ENCODE assay signal across 23 cellular contexts in the genomic region with DNA sequence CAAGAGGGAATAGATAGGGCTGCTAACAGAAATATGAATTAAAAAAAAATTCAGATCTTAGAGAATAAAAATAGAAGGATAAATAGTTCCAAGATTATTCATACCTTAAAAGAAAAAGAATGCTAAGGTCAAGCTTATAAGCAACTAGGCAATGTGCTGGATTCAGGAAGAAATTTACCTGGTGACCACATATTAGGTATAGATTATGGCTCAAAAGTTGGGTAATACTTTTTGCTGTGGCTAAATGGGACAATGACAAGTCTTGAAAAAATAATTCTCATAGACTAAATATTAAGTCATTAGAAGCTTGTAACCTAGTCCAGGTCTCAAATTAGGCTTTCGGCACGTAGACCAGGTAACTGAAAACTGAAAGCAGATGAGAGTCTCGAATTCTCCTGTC. TPM values are rescaled to one million over a fixed set of nuclear protein-coding genes. Genes with fewer than 3 reads are reported as not detected.
DNase-seq lines count a peak whose midpoint lies in the region; ATAC-seq and TF ChIP-seq lines count a peak whose summit lies in the region.
"Had no signal": no experiment of that assay in that cellular context is flagged by ENCODE, and none has a peak within 500 bp of the region (broad histone marks: within the 10 kb centered on the region; RNA-seq: fewer than 3 reads in every experiment).

No MANE protein-coding gene starts in this region.

- intact Hi-C loops in activated CD4-positive, alpha-beta memory T cell treated with anti-CD3 and anti-CD28 coated beads for 36 hours (cut with micrococcal nuclease): no loop called here
- intact Hi-C loops in thyroid gland (cut with DNase I): no loop called here
- intact Hi-C loops in activated T-helper 2 cell treated with anti-CD3 and anti-CD28 coated beads, Interferon-gamma antibody, Interleukin-2, Interleukin-4, amounts not matched to agents 10 μg/mL and 5 μg/mL and 100 μg/mL, durations not matched to agents 14 hours and 24 hours and 36 hours (cut with micrococcal nuclease): no loop called here

- peaks cover 25% of the 10 kb centered on the region for H3K36me3 Mint-ChIP-seq in activated CD4-positive, alpha-beta memory T cell treated with anti-CD3 and anti-CD28 coated beads, Interleukin-2, amount 10 ng/mL, durations not matched to agents 7 days and 5 days (ENCODE audit: low read depth)
- H3K36me3 Mint-ChIP-seq in activated CD4-positive, alpha-beta memory T cell treated with anti-CD3 and anti-CD28 coated beads for 36 hours: peaks cover 5% of the 10 kb centered on the region
- H3K36me3 Mint-ChIP-seq in T-helper 17 cell (ENCODE audit: low read depth): no peaks in the 10 kb centered on the region
- H3K36me3 Mint-ChIP-seq in activated T-helper 2 cell treated with anti-CD3 and anti-CD28 coated beads, Interferon-gamma antibody, Interleukin-2, Interleukin-4, amounts not matched to agents 10 μg/mL and 5 μg/mL and 100 μg/mL, durations not matched to agents 14 hours and 24 hours and 36 hours (ENCODE audit: low read depth): peaks cover 21% of the 10 kb centered on the region

- no peak overlapping the region for H3K4me3 Mint-ChIP-seq in activated CD4-positive, alpha-beta memory T cell treated with anti-CD3 and anti-CD28 coated beads, Interleukin-2, amount 10 ng/mL, durations not matched to agents 7 days and 5 days
- H3K4me3 Mint-ChIP-seq in activated CD4-positive, alpha-beta memory T cell treated with anti-CD3 and anti-CD28 coated beads for 36 hours: no peak overlapping the region
- H3K4me3 Mint-ChIP-seq in T-helper 17 cell: peak overlapping the region; percentile 49
- H3K4me3 Mint-ChIP-seq in activated T-helper 2 cell treated with anti-CD3 and anti-CD28 coated beads, Interferon-gamma antibody, Interleukin-2, Interleukin-4, amounts not matched to agents 10 μg/mL and 5 μg/mL and 100 μg/mL, durations not matched to agents 14 hours and 24 hours and 36 hours (ENCODE audit: low read depth): no peak overlapping the region
- H3K4me3 Mint-ChIP-seq: activated naive CD8-positive, alpha-beta T cell; activated T-cell treated with anti-CD3 and anti-CD28 coated beads, Interleukin-2, amount 50 U/mL, for 4 hours; endodermal cell; nephron; T-cell had no signal

- ATAC-seq in T-helper 17 cell: no peak
- ATAC-seq: activated T-cell treated with anti-CD3 and anti-CD28 coated beads, Interleukin-2, amount 50 U/mL, for 4 hours; T-cell had no signal

- H3K27me3 ChIP-seq in thyroid gland: no peaks in the 10 kb centered on the region
- H3K27me3 ChIP-seq in suprapubic skin: no peaks in the 10 kb centered on the region
- H3K27me3 ChIP-seq: sigmoid colon, tibial nerve had no signal

- H3K9me3 ChIP-seq in T-helper 17 cell (ENCODE audit: control insufficient read depth, low read length, poor library complexity, severe bottlenecking) (no peaks in the 10 kb centered on the region), thyroid gland (no peaks in the 10 kb centered on the region), suprapubic skin (no peaks in the 10 kb centered on the region)
- H3K9me3 ChIP-seq: sigmoid colon, tibial nerve had no signal

- H3K36me3 ChIP-seq in thyroid gland: no peaks in the 10 kb centered on the region
- H3K36me3 ChIP-seq in suprapubic skin: no peaks in the 10 kb centered on the region
- H3K36me3 ChIP-seq: sigmoid colon, tibial nerve had no signal

- no peaks in the 10 kb centered on the region for H3K9me3 Mint-ChIP-seq in activated CD4-positive, alpha-beta memory T cell treated with anti-CD3 and anti-CD28 coated beads, Interleukin-2, amount 10 ng/mL, durations not matched to agents 7 days and 5 days
- no peaks in the 10 kb centered on the region for H3K9me3 Mint-ChIP-seq in activated CD4-positive, alpha-beta memory T cell treated with anti-CD3 and anti-CD28 coated beads for 36 hours
- no peaks in the 10 kb centered on the region for H3K9me3 Mint-ChIP-seq in activated T-helper 2 cell treated with anti-CD3 and anti-CD28 coated beads, Interferon-gamma antibody, Interleukin-2, Interleukin-4, amounts not matched to agents 10 μg/mL and 5 μg/mL and 100 μg/mL, durations not matched to agents 14 hours and 24 hours and 36 hours
- H3K9me3 Mint-ChIP-seq: activated T-cell treated with anti-CD3 and anti-CD28 coated beads, Interleukin-2, amount 50 U/mL, for 4 hours; endodermal cell; nephron had no signal

- H3K27ac ChIP-seq in thyroid gland (peak overlapping the region in 2 of 3 donors; percentile 18 to 80), suprapubic skin (no peak overlapping the region)

- no peak overlapping the region for H3K4me3 ChIP-seq in thyroid gland (replicated peaks in 1 of 3)
- no peak overlapping the region for H3K4me3 ChIP-seq in suprapubic skin
- H3K4me3 ChIP-seq: sigmoid colon, tibial nerve had no signal

- no peak for DNase-seq in activated CD4-positive, alpha-beta memory T cell treated with anti-CD3 and anti-CD28 coated beads, Interleukin-2, amount 10 ng/mL, durations not matched to agents 7 days and 5 days
- no peak for DNase-seq in activated CD4-positive, alpha-beta memory T cell treated with anti-CD3 and anti-CD28 coated beads for 36 hours
- DNase-seq in T-helper 17 cell: no peak
- peak; percentile 34 for DNase-seq in kidney tubule cell (ENCODE audit: low spot score)
- DNase-seq in thyroid gland: no peak
- DNase-seq in cortex of kidney (lab: John Stamatoyannopoulos, UW): no peak
- DNase-seq in suprapubic skin (ENCODE audit: low spot score in 2 of 2): no peak
- DNase-seq in activated T-helper 2 cell treated with anti-CD3 and anti-CD28 coated beads, Interferon-gamma antibody, Interleukin-2, Interleukin-4, amounts not matched to agents 10 μg/mL and 5 μg/mL and 100 μg/mL, durations not matched to agents 14 hours and 24 hours and 36 hours (ENCODE audit: low spot score): no peak
- DNase-seq: 8988T; activated T-cell treated with anti-CD3 and anti-CD28 coated beads, Interleukin-2, amount 50 U/mL, for 4 hours; endodermal cell; left colon; midbrain; NCI-H1092; NCI-H2081; NCI-H345; NCI-H82; Right ventricle myocardium superior; sigmoid colon; T-cell had no signal

- H3K27ac Mint-ChIP-seq in activated CD4-positive, alpha-beta memory T cell treated with anti-CD3 and anti-CD28 coated beads, Interleukin-2, amount 10 ng/mL, durations not matched to agents 7 days and 5 days: peak overlapping the region; percentile 31
- no peak overlapping the region for H3K27ac Mint-ChIP-seq in activated CD4-positive, alpha-beta memory T cell treated with anti-CD3 and anti-CD28 coated beads for 36 hours
- H3K27ac Mint-ChIP-seq in T-helper 17 cell: peak overlapping the region; percentile 1
- no peak overlapping the region for H3K27ac Mint-ChIP-seq in activated T-helper 2 cell treated with anti-CD3 and anti-CD28 coated beads, Interferon-gamma antibody, Interleukin-2, Interleukin-4, amounts not matched to agents 10 μg/mL and 5 μg/mL and 100 μg/mL, durations not matched to agents 14 hours and 24 hours and 36 hours
- H3K27ac Mint-ChIP-seq: activated naive CD8-positive, alpha-beta T cell; endodermal cell; nephron had no signal

- TF ChIP-seq CTCF in thyroid gland (IDR thresholded peaks at IDR 0.05) (no peak), suprapubic skin (IDR thresholded peaks at IDR 0.05) (no peak)

- peaks cover 45% of the 10 kb centered on the region for H3K4me1 Mint-ChIP-seq in activated CD4-positive, alpha-beta memory T cell treated with anti-CD3 and anti-CD28 coated beads, Interleukin-2, amount 10 ng/mL, durations not matched to agents 7 days and 5 days
- H3K4me1 Mint-ChIP-seq in activated CD4-positive, alpha-beta memory T cell treated with anti-CD3 and anti-CD28 coated beads for 36 hours (ENCODE audit: low read depth): peaks cover 50% of the 10 kb centered on the region
- peaks cover 40% of the 10 kb centered on the region for H3K4me1 Mint-ChIP-seq in T-helper 17 cell
- peaks cover 36% of the 10 kb centered on the region for H3K4me1 Mint-ChIP-seq in activated T-helper 2 cell treated with anti-CD3 and anti-CD28 coated beads, Interferon-gamma antibody, Interleukin-2, Interleukin-4, amounts not matched to agents 10 μg/mL and 5 μg/mL and 100 μg/mL, durations not matched to agents 14 hours and 24 hours and 36 hours (ENCODE audit: low read depth)

- no peak for TF ChIP-seq EP300 in suprapubic skin (IDR thresholded peaks at IDR 0.05)

- no peak for TF ChIP-seq POLR2A in thyroid gland (IDR thresholded peaks at IDR 0.05)
- TF ChIP-seq POLR2A in suprapubic skin (IDR thresholded peaks at IDR 0.05): no peak

- CTCF ChIA-PET in activated CD4-positive, alpha-beta memory T cell treated with anti-CD3 and anti-CD28 coated beads, Interleukin-2, amount 10 ng/mL, durations not matched to agents 7 days and 5 days (lab: Charles Lee): no interaction called here
- CTCF ChIA-PET in activated CD4-positive, alpha-beta memory T cell treated with anti-CD3 and anti-CD28 coated beads for 36 hours (lab: Charles Lee): interaction anchor here (1.0 to 5.5 kb wide), 2 partner anchors 17 to 131 kb away, joined by 3 to 39 read pairs; partner anchors contain the start of gene MAP3K5

- POLR2A ChIA-PET in activated CD4-positive, alpha-beta memory T cell treated with anti-CD3 and anti-CD28 coated beads, Interleukin-2, amount 10 ng/mL, durations not matched to agents 7 days and 5 days (lab: Charles Lee): interaction anchor here (2.0 kb wide), 1 partner anchor 11 kb away, joined by 7 read pairs; no protein-coding TSS in a partner anchor
- POLR2A ChIA-PET in activated CD4-positive, alpha-beta memory T cell treated with anti-CD3 and anti-CD28 coated beads for 36 hours (lab: Charles Lee): no interaction called here

- H3K4me1 ChIP-seq in thyroid gland (peaks cover 43 to 65% of the 10 kb centered on the region in 2 donors), suprapubic skin (peaks cover 21% of the 10 kb centered on the region)

- WGBS in thyroid gland, 2 donors: 90 to 96% methylated on average over 3 of the region's 3 CpGs
- 82% methylated on average over 3 of the region's 3 CpGs for WGBS in suprapubic skin

- H3K27me3 Mint-ChIP-seq in activated CD4-positive, alpha-beta memory T cell treated with anti-CD3 and anti-CD28 coated beads, Interleukin-2, amount 10 ng/mL, durations not matched to agents 7 days and 5 days: no peaks in the 10 kb centered on the region
- H3K27me3 Mint-ChIP-seq in activated CD4-positive, alpha-beta memory T cell treated with anti-CD3 and anti-CD28 coated beads for 36 hours: no peaks in the 10 kb centered on the region
- no peaks in the 10 kb centered on the region for H3K27me3 Mint-ChIP-seq in T-helper 17 cell
- no peaks in the 10 kb centered on the region for H3K27me3 Mint-ChIP-seq in activated T-helper 2 cell treated with anti-CD3 and anti-CD28 coated beads, Interferon-gamma antibody, Interleukin-2, Interleukin-4, amounts not matched to agents 10 μg/mL and 5 μg/mL and 100 μg/mL, durations not matched to agents 14 hours and 24 hours and 36 hours (ENCODE audit: low read depth)
- H3K27me3 Mint-ChIP-seq: activated naive CD8-positive, alpha-beta T cell; T-cell had no signal

RNA-seq across cellular contexts. Expression of gene MAP3K5, which starts 17.2 kb away (rescaled TPM):
- 10 to 100 TPM; 25.4 to 25.9 TPM for total RNA-seq in activated CD4-positive, alpha-beta memory T cell treated with anti-CD3 and anti-CD28 coated beads, Interleukin-2, amount 10 ng/mL, durations not matched to agents 7 days and 5 days
- 10 to 100 TPM; 13.2 to 13.8 TPM for total RNA-seq in activated CD4-positive, alpha-beta memory T cell treated with anti-CD3 and anti-CD28 coated beads for 36 hours
- total RNA-seq in T-helper 17 cell (10 to 100 TPM; 35.6 to 40.3 TPM), thyroid gland (10 to 100 TPM; 28.1 to 68.0 (median 46.5) TPM), suprapubic skin (10 to 100 TPM; 19.4 to 36.1 (median 21.1) TPM)
- total RNA-seq in activated T-helper 2 cell treated with anti-CD3 and anti-CD28 coated beads, Interferon-gamma antibody, Interleukin-2, Interleukin-4, amounts not matched to agents 10 μg/mL and 5 μg/mL and 100 μg/mL, durations not matched to agents 14 hours and 24 hours and 36 hours: 6.1 and 6.5 TPM in 2 replicates

RNA-seq across cellular contexts. Expression of gene PEX7, which starts 47.3 kb away (rescaled TPM):
- total RNA-seq in activated CD4-positive, alpha-beta memory T cell treated with anti-CD3 and anti-CD28 coated beads, Interleukin-2, amount 10 ng/mL, durations not matched to agents 7 days and 5 days: 1 to 10 TPM; 4.5 to 4.8 TPM
- 1 to 10 TPM; 5.4 to 6.4 TPM for total RNA-seq in activated CD4-positive, alpha-beta memory T cell treated with anti-CD3 and anti-CD28 coated beads for 36 hours
- total RNA-seq in T-helper 17 cell: 1 to 10 TPM; 3.2 to 3.7 TPM
- 10 to 100 TPM; 16.4 to 23.9 (median 18.2) TPM for total RNA-seq in thyroid gland
- 10 to 100 TPM in 2 of 4 donors, 1 to 10 TPM in 2; 4.3 to 21.2 (median 12.4) TPM for total RNA-seq in suprapubic skin
- 4.1 and 4.2 TPM in 2 replicates for total RNA-seq in activated T-helper 2 cell treated with anti-CD3 and anti-CD28 coated beads, Interferon-gamma antibody, Interleukin-2, Interleukin-4, amounts not matched to agents 10 μg/mL and 5 μg/mL and 100 μg/mL, durations not matched to agents 14 hours and 24 hours and 36 hours

Comparison
In these comparisons a context has a peak if more than half of its experiments do, and no peak if none do; other contexts are left out.
1. H3K27ac Mint-ChIP-seq: peak in activated CD4-positive, alpha-beta memory T cell treated with anti-CD3 and anti-CD28 coated beads, Interleukin-2, amount 10 ng/mL, durations not matched to agents 7 days and 5 days (single experiment) and T-helper 17 cell (single experiment); none in activated CD4-positive, alpha-beta memory T cell treated with anti-CD3 and anti-CD28 coated beads for 36 hours (single experiment) and activated T-helper 2 cell treated with anti-CD3 and anti-CD28 coated beads, Interferon-gamma antibody, Interleukin-2, Interleukin-4, amounts not matched to agents 10 μg/mL and 5 μg/mL and 100 μg/mL, durations not matched to agents 14 hours and 24 hours and 36 hours (single experiment).